In the genomic region with DNA sequence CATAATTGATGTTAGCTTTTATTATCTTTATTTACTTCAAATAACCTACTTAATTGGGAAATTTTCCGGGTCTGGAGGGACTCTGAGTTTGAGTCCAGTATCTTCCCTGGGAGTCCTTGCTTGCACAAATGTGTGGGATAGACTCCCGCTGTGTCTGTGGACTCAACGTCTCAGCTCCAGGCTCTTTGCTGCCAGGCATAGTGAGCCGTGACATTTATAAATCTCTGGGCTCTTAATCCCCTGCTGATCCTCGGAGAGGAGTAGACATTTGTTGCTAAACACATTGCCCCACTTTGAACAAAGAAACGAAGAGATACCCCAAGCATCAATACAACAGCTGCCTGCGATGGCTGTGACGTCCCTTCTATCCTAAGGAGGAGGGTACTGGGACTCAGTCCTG, we compare ENCODE assay signal across 23 cellular contexts.
DNase-seq lines count a peak whose midpoint lies in the region; ATAC-seq lines count a peak whose summit lies in the region.
"Had no signal": no experiment of that assay in that cellular context is flagged by ENCODE, and none has a peak within 500 bp of the region (broad histone marks: within the 10 kb centered on the region; RNA-seq: fewer than 3 reads in every experiment).

No MANE protein-coding gene starts in this region.

- no peak overlapping the region for H3K4me3 Mint-ChIP-seq in activated CD4-positive, alpha-beta T cell treated with anti-CD3 and anti-CD28 coated beads, Interleukin-2, amount 10 ng/mL, durations not matched to agents 7 days and 5 days
- H3K4me3 Mint-ChIP-seq: CD14-positive monocyte; CD8-positive, alpha-beta memory T cell had no signal

- H3K36me3 ChIP-seq in aorta (ENCODE audit: control insufficient read depth in 1 of 2, insufficient read depth in 2 of 2, low read length in 1 of 2), result no peaks in the 10 kb centered on the region
- H3K36me3 ChIP-seq: BE2C, MG63 had no signal

- no peak overlapping the region for H3K27ac Mint-ChIP-seq in activated CD4-positive, alpha-beta T cell treated with anti-CD3 and anti-CD28 coated beads, Interleukin-2, amount 10 ng/mL, durations not matched to agents 7 days and 5 days
- H3K27ac Mint-ChIP-seq: CD14-positive monocyte had no signal

- no peaks in the 10 kb centered on the region for H3K36me3 Mint-ChIP-seq in activated CD4-positive, alpha-beta T cell treated with anti-CD3 and anti-CD28 coated beads, Interleukin-2, amount 10 ng/mL, durations not matched to agents 7 days and 5 days (ENCODE audit: low read depth)
- H3K36me3 Mint-ChIP-seq: CD14-positive monocyte; CD8-positive, alpha-beta memory T cell had no signal

- H3K27ac ChIP-seq in aorta (ENCODE audit: low read depth in 1 of 2, low read length in 2 of 2), result no peak overlapping the region
- H3K27ac ChIP-seq: 22Rv1, RWPE1 had no signal

- DNase-seq in NCI-H748 (lab: John Stamatoyannopoulos, UW; ENCODE audit: unreplicated experiment), result peak; percentile 7
- no peak for DNase-seq in NCI-H748 treated with DMSO at 0.1 percent for 48 hours (lab: John Stamatoyannopoulos, UW)
- DNase-seq in NCI-H524 treated with DMSO at 0.1 percent for 48 hours (lab: John Stamatoyannopoulos, UW), result peak; percentile 65
- peak; percentile 9 for DNase-seq in cerebellar cortex (ENCODE audit: low spot score)
- no peak for DNase-seq in aorta
- no peak for DNase-seq in activated CD4-positive, alpha-beta T cell treated with anti-CD3 and anti-CD28 coated beads, Interleukin-2, amount 10 ng/mL, durations not matched to agents 7 days and 5 days
- no peak for DNase-seq in central memory CD4-positive, alpha-beta T cell
- DNase-seq: ACHN; BE2C; CD8-positive, alpha-beta memory T cell; DMS153; IMR-90; KG1; MG63; NCI-H2029; NCI-H446 treated with DMSO at 0.1 percent for 48 hours; NCI-H774; SHP77 treated with DMSO at 0.1 percent for 48 hours had no signal

- peaks cover 4% of the 10 kb centered on the region for H3K9me3 ChIP-seq in aorta (ENCODE audit: control insufficient read depth, low read length)
- H3K9me3 ChIP-seq: MG63 had no signal

- no peaks in the 10 kb centered on the region for H3K4me1 Mint-ChIP-seq in activated CD4-positive, alpha-beta T cell treated with anti-CD3 and anti-CD28 coated beads, Interleukin-2, amount 10 ng/mL, durations not matched to agents 7 days and 5 days
- H3K4me1 Mint-ChIP-seq: CD14-positive monocyte; CD8-positive, alpha-beta memory T cell had no signal

- ATAC-seq in GM19463 (IDR thresholded peaks at IDR 0.05; ENCODE audit: unreplicated experiment) (no peak), aorta (ENCODE audit: low FRiP score) (no peak)
- ATAC-seq: Panc1 had no signal

- H3K4me3 ChIP-seq in aorta (ENCODE audit: low read length in 2 of 2), result no peak overlapping the region
- H3K4me3 ChIP-seq: MG63 had no signal

- intact Hi-C loops in aorta (cut with DNase I), result no loop called here

- peaks cover 2% of the 10 kb centered on the region for H3K9me3 Mint-ChIP-seq in activated CD4-positive, alpha-beta T cell treated with anti-CD3 and anti-CD28 coated beads, Interleukin-2, amount 10 ng/mL, durations not matched to agents 7 days and 5 days

- H3K4me1 ChIP-seq in aorta (ENCODE audit: control insufficient read depth in 1 of 2, insufficient read depth in 2 of 2, low read length in 2 of 2), result no peaks in the 10 kb centered on the region
- H3K4me1 ChIP-seq: BE2C had no signal

- CTCF ChIA-PET in activated CD4-positive, alpha-beta T cell treated with anti-CD3 and anti-CD28 coated beads, Interleukin-2, amount 10 ng/mL, durations not matched to agents 7 days and 5 days (lab: Charles Lee), result no interaction called here

- no peaks in the 10 kb centered on the region for H3K27me3 Mint-ChIP-seq in activated CD4-positive, alpha-beta T cell treated with anti-CD3 and anti-CD28 coated beads, Interleukin-2, amount 10 ng/mL, durations not matched to agents 7 days and 5 days

- no peaks in the 10 kb centered on the region for H3K27me3 ChIP-seq in aorta (ENCODE audit: control insufficient read depth in 1 of 2, insufficient read depth in 2 of 2, low read length in 1 of 2)
- H3K27me3 ChIP-seq: BE2C had no signal

- 37 to 39% methylated on average over 8 of the region's 8 CpGs for WGBS in aorta, 2 donors

- POLR2A ChIA-PET in activated CD4-positive, alpha-beta T cell treated with anti-CD3 and anti-CD28 coated beads, Interleukin-2, amount 10 ng/mL, durations not matched to agents 7 days and 5 days (lab: Charles Lee), result no interaction called here

Comparison
In these comparisons a context has a peak if more than half of its experiments do, and no peak if none do; other contexts are left out.
1. DNase-seq: peak in NCI-H748 (single experiment), NCI-H524 treated with DMSO at 0.1 percent for 48 hours (single experiment) and cerebellar cortex (single experiment); none in NCI-H748 treated with DMSO at 0.1 percent for 48 hours (single experiment), aorta (0 of 2), activated CD4-positive, alpha-beta T cell treated with anti-CD3 and anti-CD28 coated beads, Interleukin-2, amount 10 ng/mL, durations not matched to agents 7 days and 5 days (single experiment) and central memory CD4-positive, alpha-beta T cell (single experiment).